In the genomic region with DNA sequence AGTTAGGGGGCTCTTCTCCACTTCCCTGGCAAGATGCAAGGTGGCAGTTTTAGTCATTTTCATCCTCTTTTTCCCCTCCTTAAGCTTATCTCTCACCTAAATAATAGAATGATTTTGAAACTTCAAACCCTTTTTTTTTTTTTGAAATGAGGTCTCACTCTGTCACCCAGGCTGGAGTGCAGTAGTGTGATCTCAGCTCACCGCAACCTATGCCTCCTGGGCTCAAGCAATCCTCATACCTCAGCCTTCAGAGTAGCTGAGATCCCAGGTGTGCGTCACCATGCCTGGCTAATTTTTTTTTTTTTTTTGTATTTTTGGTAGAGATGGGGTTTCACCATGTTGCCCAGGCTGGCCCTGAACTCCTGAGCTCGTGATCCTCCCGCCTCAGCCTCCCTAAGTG, we compare ENCODE assay signal across 8 cellular contexts. TPM values are rescaled to one million over a fixed set of nuclear protein-coding genes. Genes with fewer than 3 reads are reported as not detected.
A peak's percentile ranks its signal among the peaks of the same experiment; 100 is the strongest.
DNase-seq lines count a peak whose midpoint lies in the region; ATAC-seq and TF ChIP-seq lines count a peak whose summit lies in the region.
"Not testable (repeated sequence)": the region's sequence is repeated elsewhere in the genome, so short reads cannot be mapped to it uniquely, and the experiment has no call there.

No MANE protein-coding gene starts in this region.

- not testable (repeated sequence) for H3K9me3 ChIP-seq in CD4-positive, alpha-beta T cell (ENCODE audit: control insufficient read depth, low read length); esophagus (ENCODE audit: control insufficient read depth in 2 of 2, insufficient read depth in 1 of 2, low read depth in 1 of 2, low read length in 1 of 2)

- not testable (repeated sequence) for H3K4me1 ChIP-seq in esophagus (ENCODE audit: control insufficient read depth in 2 of 2, insufficient read depth in 2 of 2, low read length in 1 of 2)

- not testable (repeated sequence) for H3K27me3 ChIP-seq in CD4-positive, alpha-beta T cell (ENCODE audit: control insufficient read depth, insufficient read depth, low read length); esophagus (ENCODE audit: control insufficient read depth in 1 of 2, insufficient read depth in 2 of 2, low read length in 2 of 2)

- peak overlapping the region; percentile 31 for H3K27ac ChIP-seq in CD4-positive, alpha-beta T cell (ENCODE audit: low read depth, low read length)
- H3K27ac ChIP-seq in RWPE1 (peak overlapping the region; percentile 83), esophagus (ENCODE audit: low read depth in 2 of 2, low read length in 1 of 2) (peak overlapping the region; percentile 70 to 86)

- DNase-seq in CD4-positive, alpha-beta T cell; RWPE1 (ENCODE audit: low spot score); naive B cell: not testable (repeated sequence)

- H3K4me3 ChIP-seq in esophagus (ENCODE audit: low read depth in 1 of 2, low read length in 2 of 2), result not testable (repeated sequence)

- peaks cover 25% of the 10 kb centered on the region for H3K4me1 Mint-ChIP-seq in CD4-positive, alpha-beta T cell (ENCODE audit: low read depth)
- H3K4me1 Mint-ChIP-seq in activated naive CD4-positive, alpha-beta T cell treated with anti-CD3 and anti-CD28 coated beads, Interleukin-2, amount 50 U/mL, for 24 hours, result peaks cover 25% of the 10 kb centered on the region
- H3K4me1 Mint-ChIP-seq in naive B cell, result peaks cover 13 to 30% (median 21%) of the 10 kb centered on the region in 3 donors
- H3K4me1 Mint-ChIP-seq in stimulated activated naive CD8-positive, alpha-beta T cell treated with anti-CD3 and anti-CD28 coated beads, Interleukin-15, Interleukin-2, amounts not matched to agents 100 ng/mL and 50 ng/mL, for 24 hours (ENCODE audit: low read depth), result peaks cover 18% of the 10 kb centered on the region

- not testable (repeated sequence) for H3K9me3 Mint-ChIP-seq in CD4-positive, alpha-beta T cell; activated naive CD4-positive, alpha-beta T cell treated with anti-CD3 and anti-CD28 coated beads, Interleukin-2, amount 50 U/mL, for 24 hours; naive B cell; stimulated activated naive CD8-positive, alpha-beta T cell treated with anti-CD3 and anti-CD28 coated beads, Interleukin-15, Interleukin-2, amounts not matched to agents 100 ng/mL and 50 ng/mL, for 24 hours

- not testable (repeated sequence) for H3K36me3 ChIP-seq in esophagus (ENCODE audit: control insufficient read depth in 2 of 2, insufficient read depth in 2 of 2, low read length in 1 of 2)

- CTCF ChIA-PET in CD4-positive, alpha-beta T cell (lab: Charles Lee), result interaction anchor here (1.1 to 1.9 kb wide), 3 partner anchors 12 to 31 kb away, joined by 3 to 16 read pairs (median 5); a partner anchor contains a TSS
- CTCF ChIA-PET in RWPE1 (lab: Yijun Ruan, JAX), result interaction anchor here (0.6 kb wide), 2 partner anchors 16 to 835 kb away, joined by 4 read pairs; no protein-coding TSS in a partner anchor

- POLR2A ChIA-PET in CD4-positive, alpha-beta T cell (lab: Charles Lee), result interaction anchor here (0.9 to 1.6 kb wide), 6 partner anchors 9 to 89 kb away, joined by 3 to 22 read pairs (median 6); a partner anchor contains a TSS
- POLR2A ChIA-PET in RWPE1 (lab: Yijun Ruan, JAX; ENCODE audit: low non-redundant PET), result interaction anchor here (0.6 kb wide), 1 partner anchor 22 kb away, joined by 3 read pairs; no protein-coding TSS in a partner anchor

- H3K27me3 Mint-ChIP-seq in CD4-positive, alpha-beta T cell; activated naive CD4-positive, alpha-beta T cell treated with anti-CD3 and anti-CD28 coated beads, Interleukin-2, amount 50 U/mL, for 24 hours; naive B cell; stimulated activated naive CD8-positive, alpha-beta T cell treated with anti-CD3 and anti-CD28 coated beads, Interleukin-15, Interleukin-2, amounts not matched to agents 100 ng/mL and 50 ng/mL, for 24 hours: not testable (repeated sequence)

- intact Hi-C loops in CD4-positive, alpha-beta T cell (cut with DNase I, micrococcal nuclease), result not testable (repeated sequence)

- H3K36me3 Mint-ChIP-seq in CD4-positive, alpha-beta T cell (ENCODE audit: low read depth); activated naive CD4-positive, alpha-beta T cell treated with anti-CD3 and anti-CD28 coated beads, Interleukin-2, amount 50 U/mL, for 24 hours; naive B cell; stimulated activated naive CD8-positive, alpha-beta T cell treated with anti-CD3 and anti-CD28 coated beads, Interleukin-15, Interleukin-2, amounts not matched to agents 100 ng/mL and 50 ng/mL, for 24 hours (ENCODE audit: low read depth): not testable (repeated sequence)

- WGBS in esophagus, 2 donors, result 59 to 73% methylated on average over 4 of the region's 4 CpGs

- ATAC-seq in CD4-positive, alpha-beta T cell (ENCODE audit: poor library complexity), result peak; percentile 77
- ATAC-seq in GM21360 (IDR thresholded peaks at IDR 0.05; ENCODE audit: unreplicated experiment), result peak; percentile 10
- peak; percentile 18 for ATAC-seq in HG03095 (IDR thresholded peaks at IDR 0.05; ENCODE audit: unreplicated experiment)
- ATAC-seq in naive B cell (ENCODE audit: low read depth in 2 of 2), result peak; percentile 6 to 20

- not testable (repeated sequence) for TF ChIP-seq CTCF in CD4-positive, alpha-beta T cell (IDR thresholded peaks at IDR 0.05); RWPE1 (conservative IDR thresholded peaks at IDR 0.05; ENCODE audit: low read depth)

- H3K4me3 Mint-ChIP-seq in CD4-positive, alpha-beta T cell; activated naive CD4-positive, alpha-beta T cell treated with anti-CD3 and anti-CD28 coated beads, Interleukin-2, amount 50 U/mL, for 24 hours; stimulated activated naive CD8-positive, alpha-beta T cell treated with anti-CD3 and anti-CD28 coated beads, Interleukin-15, Interleukin-2, amounts not matched to agents 100 ng/mL and 50 ng/mL, for 24 hours: not testable (repeated sequence)
- peak overlapping the region in 2 of 8 donors; percentile 46 to 55 for H3K4me3 Mint-ChIP-seq in naive B cell

- H3K27ac Mint-ChIP-seq in CD4-positive, alpha-beta T cell, result peak overlapping the region; percentile 77
- peak overlapping the region; percentile 68 for H3K27ac Mint-ChIP-seq in activated naive CD4-positive, alpha-beta T cell treated with anti-CD3 and anti-CD28 coated beads, Interleukin-2, amount 50 U/mL, for 24 hours
- peak overlapping the region; percentile 61 to 97 (median 95) for H3K27ac Mint-ChIP-seq in naive B cell
- peak overlapping the region; percentile 68 for H3K27ac Mint-ChIP-seq in stimulated activated naive CD8-positive, alpha-beta T cell treated with anti-CD3 and anti-CD28 coated beads, Interleukin-15, Interleukin-2, amounts not matched to agents 100 ng/mL and 50 ng/mL, for 24 hours

RNA-seq across cellular contexts. Expression of a gene that starts 9.8 kb away (rescaled TPM):
- total RNA-seq in CD4-positive, alpha-beta T cell, result 100 to 1,000 TPM in 1 of 2 experiments, 10 to 100 TPM in 1; 98.5 to 114 TPM
- polyA plus RNA-seq in esophagus, result 10 to 100 TPM; 65.1 to 65.9 TPM
- polyA plus RNA-seq in naive B cell (ENCODE audit: low read depth in 6 of 6), result 100 to 1,000 TPM in 2 of 6 donors, 10 to 100 TPM in 4; 73.4 to 134 (median 87.6) TPM

RNA-seq across cellular contexts. Expression of a gene that starts 13.5 kb away (rescaled TPM):
- total RNA-seq in CD4-positive, alpha-beta T cell, result 1 to 10 TPM; 2.3 to 2.8 TPM
- 10 to 100 TPM; 20.4 to 21.7 TPM for polyA plus RNA-seq in esophagus
- 1 to 10 TPM in 3 of 6 donors, under 1 TPM in 2, not detected in 1; 0.97 to 2.2 (median 1.7) TPM for polyA plus RNA-seq in naive B cell (ENCODE audit: low read depth in 6 of 6)

RNA-seq across cellular contexts. Expression of a gene that starts 20.7 kb away (rescaled TPM):
- total RNA-seq in CD4-positive, alpha-beta T cell, result 100 to 1,000 TPM; 110 to 112 TPM
- 10 to 100 TPM; 21.0 to 22.4 TPM for polyA plus RNA-seq in esophagus
- 10 to 100 TPM; 11.5 to 31.5 (median 20.5) TPM for polyA plus RNA-seq in naive B cell (ENCODE audit: low read depth in 6 of 6)

RNA-seq across cellular contexts. Expression of a gene that starts 31.9 kb away (rescaled TPM):
- 10 to 100 TPM in 1 of 2 experiments, 1 to 10 TPM in 1; 9.9 to 11.7 TPM for total RNA-seq in CD4-positive, alpha-beta T cell
- 10 to 100 TPM in 1 of 2 donors, 1 to 10 TPM in 1; 9.8 to 19.8 TPM for polyA plus RNA-seq in esophagus
- polyA plus RNA-seq in naive B cell (ENCODE audit: low read depth in 6 of 6), result 10 to 100 TPM; 15.4 to 33.0 (median 23.4) TPM

RNA-seq across cellular contexts. Expression of a gene that starts 39.8 kb away (rescaled TPM):
- total RNA-seq in CD4-positive, alpha-beta T cell, result 100 to 1,000 TPM; 146 to 147 TPM
- polyA plus RNA-seq in esophagus, result 10 to 100 TPM; 51.7 to 65.8 TPM
- polyA plus RNA-seq in naive B cell (ENCODE audit: low read depth in 6 of 6), result 10 to 100 TPM; 47.3 to 68.8 (median 59.7) TPM

Comparison
In these comparisons a context has a peak if more than half of its experiments do, and no peak if none do; other contexts are left out.
1. ATAC-seq: peak in every context shown above with its lines; median percentile 77 in CD4-positive, alpha-beta T cell; 18 in HG03095; 13 in naive B cell; 10 in GM21360.
2. H3K27ac ChIP-seq: peak in every context shown above with its lines; median percentile 83 in RWPE1; 78 in esophagus; 31 in CD4-positive, alpha-beta T cell.
3. RNA of a gene that starts 13.5 kb away (polyA plus RNA-seq): 20.4 to 21.7 TPM in esophagus; 0.97 to 2.2 TPM in naive B cell; every median in the first group is over 4 times any median in the second.
4. Peak in every context shown above with its lines, with median percentiles within 50 percentile points of each other: H3K27ac Mint-ChIP-seq.